Comparison of ENCODE assay signal across 14 cellular contexts in the genomic region with DNA sequence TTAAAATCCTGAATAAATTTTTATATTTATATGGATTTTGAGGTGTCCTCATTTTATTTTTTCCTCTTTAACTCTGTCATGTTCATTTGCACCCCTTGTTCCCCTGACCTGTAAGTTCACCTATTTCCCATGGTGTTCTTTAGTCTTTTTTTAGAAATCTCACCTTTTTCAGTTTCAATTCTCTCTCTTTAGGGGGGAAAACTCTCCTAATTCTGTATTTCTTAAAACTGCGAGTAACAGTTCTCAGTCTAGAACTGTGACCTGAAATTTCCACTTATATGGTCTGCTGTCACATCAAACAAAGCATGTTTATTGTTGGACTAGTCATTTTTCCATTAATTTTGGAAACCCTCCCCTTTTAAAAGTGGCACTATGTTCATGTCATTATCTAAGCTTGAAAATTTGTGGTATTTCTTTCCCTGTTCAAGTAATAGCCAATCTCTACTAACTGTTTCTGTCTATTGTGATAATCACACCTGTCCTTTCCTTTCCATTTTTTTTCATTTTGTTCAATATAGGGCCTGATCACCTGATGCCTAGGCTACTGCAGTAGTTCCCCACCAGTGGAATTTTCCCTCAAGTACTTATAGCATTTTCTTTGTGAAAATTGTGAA. TPM values are rescaled to one million over a fixed set of nuclear protein-coding genes. Genes with fewer than 3 reads are reported as not detected.
DNase-seq lines count a peak whose midpoint lies in the region; ATAC-seq and TF ChIP-seq lines count a peak whose summit lies in the region.
"Had no signal": no experiment of that assay in that cellular context is flagged by ENCODE, and none has a peak within 500 bp of the region (broad histone marks: within the 10 kb centered on the region; RNA-seq: fewer than 3 reads in every experiment).

No MANE protein-coding gene starts in this region.

- peak; percentile 54 for ATAC-seq in GM18502 (IDR thresholded peaks at IDR 0.05; ENCODE audit: poor library complexity, unreplicated experiment)
- ATAC-seq in GM19372 (IDR thresholded peaks at IDR 0.05; ENCODE audit: low read depth, unreplicated experiment) = peak; percentile 57
- ATAC-seq in HG02763 (IDR thresholded peaks at IDR 0.05; ENCODE audit: unreplicated experiment) = peak; percentile 58
- ATAC-seq in HG03520 (IDR thresholded peaks at IDR 0.05; ENCODE audit: unreplicated experiment) = peak; percentile 51
- no peak for ATAC-seq in natural killer cell
- ATAC-seq: left ventricle myocardium superior had no signal

- no peaks in the 10 kb centered on the region for H3K4me1 Mint-ChIP-seq in natural killer cell
- H3K4me1 Mint-ChIP-seq: B cell, H9 had no signal

- no peak overlapping the region for H3K27ac ChIP-seq in tibial artery

- H3K4me3 Mint-ChIP-seq in natural killer cell = no peak overlapping the region
- H3K4me3 Mint-ChIP-seq: B cell, H9 had no signal

- H3K27me3 ChIP-seq in tibial artery = no peaks in the 10 kb centered on the region

- no peaks in the 10 kb centered on the region for H3K36me3 ChIP-seq in tibial artery

- TF ChIP-seq CTCF in tibial artery (IDR thresholded peaks at IDR 0.05) (no peak), natural killer cell (IDR thresholded peaks at IDR 0.05) (no peak)

- peaks cover 3 to 8% of the 10 kb centered on the region in 2 donors for H3K27me3 Mint-ChIP-seq in natural killer cell (ENCODE audit: low read depth in 2 of 2)
- H3K27me3 Mint-ChIP-seq: B cell had no signal

- DNase-seq in tibial artery = no peak
- no peak for DNase-seq in natural killer cell
- DNase-seq in midbrain (lab: John Stamatoyannopoulos, UW) = no peak
- DNase-seq in Ammon's horn (ENCODE audit: low spot score) = no peak
- DNase-seq: activated CD4-positive, alpha-beta T cell treated with anti-CD3 and anti-CD28 coated beads, Interleukin-2, amount 50 U/mL, for 4 hours; amygdala; H9; left ventricle myocardium superior; NCI-H774 had no signal

- no peaks in the 10 kb centered on the region for H3K36me3 Mint-ChIP-seq in natural killer cell

- no peaks in the 10 kb centered on the region for H3K9me3 ChIP-seq in tibial artery

- no peak overlapping the region for H3K27ac Mint-ChIP-seq in natural killer cell
- H3K27ac Mint-ChIP-seq: B cell, H9 had no signal

- no peaks in the 10 kb centered on the region for H3K4me1 ChIP-seq in tibial artery

- no peak overlapping the region for H3K4me3 ChIP-seq in tibial artery

- intact Hi-C loops in tibial artery (cut with DNase I; ENCODE audit: low total_unique reads) = no loop called here
- intact Hi-C loops in natural killer cell (cut with micrococcal nuclease) = no loop called here

- no peaks in the 10 kb centered on the region for H3K9me3 Mint-ChIP-seq in natural killer cell

RNA-seq across cellular contexts. Expression of a gene that starts 14.0 kb away (rescaled TPM):
- 10 to 100 TPM; 45.7 to 54.1 (median 50.2) TPM for total RNA-seq in natural killer cell

Comparison
In these comparisons a context has a peak if more than half of its experiments do, and no peak if none do; other contexts are left out.
1. ATAC-seq: peak in GM18502 (single experiment), GM19372 (single experiment), HG02763 (single experiment) and HG03520 (single experiment); none in natural killer cell (0 of 3).